ENCODE assay signal across 7 cellular contexts in genomic region chr1:86018311-86018923, GRCh38.
DNase-seq lines count a peak whose midpoint lies in the region; ATAC-seq and TF ChIP-seq lines count a peak whose summit lies in the region.

No MANE protein-coding gene starts in this region.

- H3K4me1 ChIP-seq in DOHH2 (ENCODE audit: control insufficient read depth, low read length) (no peaks in the 10 kb centered on the region), RWPE2 (ENCODE audit: insufficient read depth, poor library complexity, severe bottlenecking) (no peaks in the 10 kb centered on the region)

- no peaks in the 10 kb centered on the region for H3K79me2 ChIP-seq in DOHH2 (ENCODE audit: control insufficient read depth, low read length)

- H3K27ac ChIP-seq in DOHH2 (ENCODE audit: low read depth, low read length) (no peak overlapping the region), RWPE2 (ENCODE audit: poor library complexity, severe bottlenecking) (no peak overlapping the region)

- TF ChIP-seq CTCF in DOHH2 (IDR thresholded peaks at IDR 0.05; ENCODE audit: low read depth, low read length, poor library complexity, severe bottlenecking) (peak; percentile 77), RWPE2 (IDR thresholded peaks at IDR 0.05; ENCODE audit: poor library complexity, severe bottlenecking) (peak; percentile 93)

- ATAC-seq in HG03571 (IDR thresholded peaks at IDR 0.05; ENCODE audit: unreplicated experiment) = peak; percentile 77
- ATAC-seq in RWPE2 (ENCODE audit: low read depth) = 0 out of 3 replicates have a peak, but pooled peaks have one; percentile 51
- ATAC-seq in sciatic nerve = peak; percentile 64

- H3K27me3 ChIP-seq in DOHH2 (ENCODE audit: control insufficient read depth, low read length) = no peaks in the 10 kb centered on the region
- peaks cover 3% of the 10 kb centered on the region for H3K27me3 ChIP-seq in RWPE2 (ENCODE audit: insufficient read depth, poor library complexity, severe bottlenecking)

- no peaks in the 10 kb centered on the region for H3K9me3 ChIP-seq in DOHH2 (ENCODE audit: control insufficient read depth, insufficient read depth, low read length)
- H3K9me3 ChIP-seq in RWPE2 (ENCODE audit: severe bottlenecking) = no peaks in the 10 kb centered on the region

- H3K36me3 ChIP-seq in DOHH2 (ENCODE audit: control insufficient read depth, low read length) (no peaks in the 10 kb centered on the region), RWPE2 (ENCODE audit: low read depth) (no peaks in the 10 kb centered on the region)

- no peaks in the 10 kb centered on the region for H3F3A ChIP-seq in DOHH2 (ENCODE audit: control insufficient read depth, insufficient read depth)

- no peaks in the 10 kb centered on the region for H3K9me2 ChIP-seq in DOHH2 (replicated peaks; ENCODE audit: control insufficient read depth, low read length)

- intact Hi-C loops in sciatic nerve (cut with DNase I) = no loop called here

- H3K4me3 ChIP-seq in DOHH2 (ENCODE audit: low read length) (no peak overlapping the region), RWPE2 (ENCODE audit: severe bottlenecking) (no peak overlapping the region)

- H3K4me2 ChIP-seq in DOHH2 (ENCODE audit: low read length) = no peak overlapping the region

- DNase-seq in GM19238 (ENCODE audit: insufficient read length, low spot score) (peak; percentile 5), RWPE2 (ENCODE audit: low spot score) (no peak), fibroblast of peridontal ligament (ENCODE audit: extremely low read depth) (peak; percentile 54), sciatic nerve (ENCODE audit: low spot score) (no peak), activated gamma-delta T cell treated with Interleukin-2 at 50 U/mL for 16 hours (no peak)

- H4K20me1 ChIP-seq in DOHH2 (ENCODE audit: control insufficient read depth, insufficient read depth, low read depth, low read length) = no peaks in the 10 kb centered on the region

Comparison
In these comparisons a context has a peak if more than half of its experiments do, and no peak if none do; other contexts are left out.
1. DNase-seq: peak in GM19238 (single experiment) and fibroblast of peridontal ligament (single experiment); none in RWPE2 (single experiment), sciatic nerve (single experiment) and activated gamma-delta T cell treated with Interleukin-2 at 50 U/mL for 16 hours (single experiment).
2. Peak in every context shown above with its lines, with median percentiles within 50 percentile points of each other: ATAC-seq.